Comparison of ENCODE assay signal across 24 cellular contexts in genomic region chr17:27889711-27890251, GRCh38. TPM values are rescaled to one million over a fixed set of nuclear protein-coding genes. Genes with fewer than 3 reads are reported as not detected.
DNase-seq lines count a peak whose midpoint lies in the region; ATAC-seq, FAIRE-seq and TF ChIP-seq lines count a peak whose summit lies in the region.
"Had no signal": no experiment of that assay in that cellular context is flagged by ENCODE, and none has a peak within 500 bp of the region (broad histone marks: within the 10 kb centered on the region; RNA-seq: fewer than 3 reads in every experiment).

No MANE protein-coding gene starts in this region.

- H3K14ac ChIP-seq in H1 (ENCODE audit: insufficient read length): no peak overlapping the region

- H3K4me3 ChIP-seq in HUES64 (ENCODE audit: low read length) (no peak overlapping the region), H1 (ENCODE audit: extremely low read depth in 1 of 4, insufficient read depth in 2 of 4, low read depth in 3 of 4, low read length in 4 of 4) (no peak overlapping the region)
- H3K4me3 ChIP-seq: BLaER1, SJCRH30 had no signal

- no peak for TF ChIP-seq POLR2A in H1 (IDR thresholded peaks at IDR 0.05; ENCODE audit: control extremely low read depth in 1 of 2, low read depth in 2 of 2, low read length in 2 of 2)

- peaks cover 31% of the 10 kb centered on the region for H3K4me1 Mint-ChIP-seq in CD4-positive, alpha-beta T cell (ENCODE audit: low read depth)
- H3K4me1 Mint-ChIP-seq in nephron: peaks cover 24% of the 10 kb centered on the region

- no peak for FAIRE-seq in H1 (lab: Jason Lieb, UNC)
- FAIRE-seq: G401.6 had no signal

- peaks cover 7% of the 10 kb centered on the region for H3K27me3 ChIP-seq in CD4-positive, alpha-beta T cell (ENCODE audit: control insufficient read depth, insufficient read depth, low read length)
- H3K27me3 ChIP-seq in HUES64 (ENCODE audit: insufficient read depth, low read length) (peaks cover 11% of the 10 kb centered on the region), H1 (replicated peaks in 1 of 4; ENCODE audit: control insufficient read depth in 3 of 4, extremely low read depth in 1 of 4, insufficient read depth in 3 of 4, low read length in 3 of 4) (peaks cover 0 to 6% (median 0%) of the 10 kb centered on the region in 4 experiments; a peak in 2 of 7 replicates)
- H3K27me3 ChIP-seq: BLaER1 had no signal

- H2BK5ac ChIP-seq in H1 (ENCODE audit: low read depth, low read length): no peak overlapping the region; the same call in 1 of the 2 replicates

- H3K9ac ChIP-seq in HUES64 (ENCODE audit: low read depth, low read length): 0 out of 2 replicates have a peak overlapping the region, but pooled peaks have one; percentile 16
- no peak overlapping the region for H3K9ac ChIP-seq in H1 (replicated peaks in 1 of 4; ENCODE audit: extremely low read depth in 1 of 4, low read depth in 3 of 4, low read length in 3 of 4)
- H3K9ac ChIP-seq: BLaER1 had no signal

- no peak overlapping the region for H4K8ac ChIP-seq in H1 (ENCODE audit: extremely low read depth, insufficient read depth, low read length)

- peak overlapping the region; percentile 24 for H2BK120ac ChIP-seq in H1 (replicated peaks; ENCODE audit: low read depth, low read length)

- CTCF ChIA-PET in CD4-positive, alpha-beta T cell (lab: Charles Lee): interaction anchor here (1.8 kb wide), 1 partner anchor 84 kb away, joined by 7 read pairs; no protein-coding TSS in a partner anchor
- CTCF ChIA-PET in H1 (lab: Charles Lee; ENCODE audit: partially characterized antibody): interaction anchor here (3.5 to 16.1 kb wide), 2 partner anchors 9 to 81 kb away, joined by 17 to 299 read pairs; no protein-coding TSS in a partner anchor

- POLR2A ChIA-PET in CD4-positive, alpha-beta T cell (lab: Charles Lee): interaction anchor here (1.8 kb wide), 1 partner anchor 82 kb away, joined by 5 read pairs; no protein-coding TSS in a partner anchor
- POLR2A ChIA-PET in H1 (lab: Charles Lee; ENCODE audit: partially characterized antibody): interaction anchor here (0.8 to 1.3 kb wide), 4 partner anchors 10 to 26 kb away, joined by 3 to 4 read pairs (median 4); no protein-coding TSS in a partner anchor

- no peak overlapping the region; a peak in 1 of 4 replicates for H3K4me2 ChIP-seq in H1 (ENCODE audit: insufficient read depth in 1 of 2, low read depth in 2 of 2, low read length in 2 of 2)
- H3K4me2 ChIP-seq: BLaER1 had no signal

- no peak overlapping the region for H3K4me3 Mint-ChIP-seq in CD4-positive, alpha-beta T cell
- H3K4me3 Mint-ChIP-seq in nephron: no peak overlapping the region

- 93% methylated on average over 4 of the region's 4 CpGs for WGBS in HUES64
- WGBS in H1 (ENCODE audit: extremely low coverage in 1 of 2, insufficient coverage in 1 of 2, insufficient read length in 1 of 2, insufficient replicate concordance in 2 of 2, low coverage in 1 of 2, low lambda C conversion rate in 2 of 2, missing lambda C conversion rate in 1 of 2), 2 experiments: 86% methylated on average over 4 of the region's 4 CpGs; no CpG with 5 or more reads in 1 of the 2 experiments

- DNase-seq in CD4-positive, alpha-beta T cell: no peak
- DNase-seq in H1 (ENCODE audit: low read depth in 1 of 2, low spot score in 2 of 2): no peak
- DNase-seq in superior temporal gyrus (ENCODE audit: extremely low spot score): no peak
- DNase-seq: CD4-positive, CD25-positive, alpha-beta regulatory T cell; DMS53; KBM-7; MV-4-11; NCI-H1105; NCI-H1436 treated with DMSO at 0.1 percent for 48 hours; NCI-H187 treated with DMSO at 0.1 percent for 48 hours; NCI-H2171 treated with DMSO at 0.1 percent for 48 hours; NCI-H524; NCI-H774; PC-3; SJCRH30 had no signal

- no peak for TF ChIP-seq RAD21 in H1 (IDR thresholded peaks at IDR 0.05 in 1 of 2, conservative IDR thresholded peaks at IDR 0.05 in 1 of 2; ENCODE audit: low read depth in 2 of 2, low read length in 2 of 2)

- H3K4me1 ChIP-seq in HUES64 (ENCODE audit: insufficient read depth, low read length): peaks cover 35% of the 10 kb centered on the region
- H3K4me1 ChIP-seq in H1 (replicated peaks in 1 of 4; ENCODE audit: control insufficient read depth in 3 of 4, insufficient read depth in 4 of 4, low read length in 3 of 4): peaks cover 6 to 37% (median 17%) of the 10 kb centered on the region in 4 experiments; a peak in 6 of 7 replicates
- H3K4me1 ChIP-seq: SJCRH30 had no signal

- H3K36me3 Mint-ChIP-seq in CD4-positive, alpha-beta T cell (ENCODE audit: low read depth): no peaks in the 10 kb centered on the region
- no peaks in the 10 kb centered on the region for H3K36me3 Mint-ChIP-seq in nephron (ENCODE audit: low read depth)
- H3K36me3 Mint-ChIP-seq: CD4-positive, CD25-positive, alpha-beta regulatory T cell had no signal

- no peaks in the 10 kb centered on the region for H3K36me3 ChIP-seq in HUES64 (ENCODE audit: insufficient read depth, low read length)
- no peaks in the 10 kb centered on the region for H3K36me3 ChIP-seq in H1 (ENCODE audit: control insufficient read depth in 2 of 4, insufficient read depth in 4 of 4, low read length in 3 of 4)
- H3K36me3 ChIP-seq: BLaER1, SJCRH30 had no signal

- peak overlapping the region; percentile 17 for H3K27ac Mint-ChIP-seq in CD4-positive, alpha-beta T cell
- peak overlapping the region in 2 of 3 experiments; percentile 43 to 96 for H3K27ac Mint-ChIP-seq in nephron
- H3K27ac Mint-ChIP-seq: CD4-positive, CD25-positive, alpha-beta regulatory T cell had no signal

- H3K27me3 Mint-ChIP-seq in CD4-positive, alpha-beta T cell: peaks cover 5% of the 10 kb centered on the region
- peaks cover 11% of the 10 kb centered on the region for H3K27me3 Mint-ChIP-seq in nephron (ENCODE audit: low read depth)

- intact Hi-C loops in CD4-positive, alpha-beta T cell (cut with DNase I, micrococcal nuclease): loop anchor here (2.0 to 10.0 kb wide), 4 partner anchors 227 to 537 kb away; partner anchors contain the start of gene KSR1 (in 1 of the 2)

- no peak overlapping the region for H4K5ac ChIP-seq in H1 (ENCODE audit: insufficient read length, low read depth, low read length)

- ATAC-seq in CD4-positive, alpha-beta T cell (ENCODE audit: poor library complexity): no peak
- no peak for ATAC-seq in GM19324 (IDR thresholded peaks at IDR 0.05; ENCODE audit: low FRiP score, unreplicated experiment)
- ATAC-seq in HG03280 (IDR thresholded peaks at IDR 0.05; ENCODE audit: unreplicated experiment): no peak
- no peak for ATAC-seq in GM21825 (IDR thresholded peaks at IDR 0.05; ENCODE audit: unreplicated experiment)
- ATAC-seq: PC-3, Right ventricle myocardium inferior, SK-N-SH treated with all-trans-retinoic acid at 6 μM for 48 hours had no signal

- no peak overlapping the region for H2AFZ ChIP-seq in H1 (ENCODE audit: low read length)

- H2BK12ac ChIP-seq in H1 (ENCODE audit: low read depth, low read length): peak overlapping the region; percentile 29; the same call in 1 of the 2 replicates

- H4K91ac ChIP-seq in H1 (replicated peaks; ENCODE audit: insufficient read length, low read length): peak overlapping the region; percentile 83

- H3K23me2 ChIP-seq in H1 (ENCODE audit: low read depth, low read length): peaks cover 3% of the 10 kb centered on the region; the same call in 1 of the 2 replicates

- no peaks in the 10 kb centered on the region for H3K9me3 Mint-ChIP-seq in CD4-positive, alpha-beta T cell
- H3K9me3 Mint-ChIP-seq in nephron: no peaks in the 10 kb centered on the region

- H3K79me2 ChIP-seq in H1 (ENCODE audit: control insufficient read depth in 1 of 2, insufficient read depth in 2 of 2, low read length in 2 of 2): no peaks in the 10 kb centered on the region

- no peak overlapping the region for H3K27ac ChIP-seq in CD4-positive, alpha-beta T cell (ENCODE audit: low read depth, low read length)
- H3K27ac ChIP-seq in HUES64 (ENCODE audit: low read depth, low read length): no peak overlapping the region
- no peak overlapping the region for H3K27ac ChIP-seq in H1 (ENCODE audit: low read depth, low read length)
- H3K27ac ChIP-seq: BLaER1, SJCRH30 had no signal

- TF ChIP-seq CTCF in CD4-positive, alpha-beta T cell (IDR thresholded peaks at IDR 0.05): no peak
- TF ChIP-seq CTCF in H1 (IDR thresholded peaks at IDR 0.05; ENCODE audit: control extremely low read depth in 1 of 3, insufficient read depth in 1 of 3, low read depth in 1 of 3, low read length in 3 of 3) (no peak), nephron (IDR thresholded peaks at IDR 0.05; ENCODE audit: unreplicated experiment in 3 of 3) (no peak)

- no peaks in the 10 kb centered on the region for H3K9me3 ChIP-seq in CD4-positive, alpha-beta T cell (ENCODE audit: control insufficient read depth, low read length)
- H3K9me3 ChIP-seq in HUES64 (ENCODE audit: insufficient read depth, low read depth, low read length) (no peaks in the 10 kb centered on the region), H1 (ENCODE audit: insufficient read depth in 2 of 2, low read depth in 1 of 2, low read length in 1 of 2) (no peaks in the 10 kb centered on the region)
- H3K9me3 ChIP-seq: BLaER1, SJCRH30 had no signal

- TF ChIP-seq EP300 in H1 (IDR thresholded peaks at IDR 0.05; ENCODE audit: borderline replicate concordance in 1 of 2, low read depth in 2 of 2, low read length in 2 of 2): no peak

- no peak overlapping the region for H2AK5ac ChIP-seq in H1 (ENCODE audit: low read depth, low read length)

- no peaks in the 10 kb centered on the region for H3K79me1 ChIP-seq in H1 (ENCODE audit: low read depth, low read length)

- peak overlapping the region; percentile 46 for H3K4ac ChIP-seq in H1 (replicated peaks; ENCODE audit: insufficient read length, low read depth, low read length)

- H3K23ac ChIP-seq in H1 (ENCODE audit: insufficient read length): no peak overlapping the region

- H3K56ac ChIP-seq in H1 (replicated peaks; ENCODE audit: insufficient read length, low read depth, low read length): no peak overlapping the region

- H2BK15ac ChIP-seq in H1 (ENCODE audit: low read length): peak overlapping the region; percentile 94; the same call in 1 of the 2 replicates

- no peak overlapping the region; the same call in 1 of the 2 replicates for H2BK20ac ChIP-seq in H1 (ENCODE audit: low read length)

- peak overlapping the region; percentile 48; the same call in 1 of the 2 replicates for H3K18ac ChIP-seq in H1 (ENCODE audit: extremely low read depth, low read length)

- no peaks in the 10 kb centered on the region for H4K20me1 ChIP-seq in H1 (replicated peaks in 1 of 2; ENCODE audit: control insufficient read depth in 1 of 2, insufficient read depth in 2 of 2, low read length in 2 of 2)
- H4K20me1 ChIP-seq: BLaER1 had no signal

RNA-seq across cellular contexts. Expression of gene LYRM9, which starts 3.4 kb away (rescaled TPM):
- 10 to 100 TPM; 13.0 to 15.7 TPM for total RNA-seq in CD4-positive, alpha-beta T cell
- 2.3 TPM for polyA plus RNA-seq in HUES64 (2013, experiment 1 of 2)
- polyA plus RNA-seq in HUES64 (2013, experiment 2 of 2): 3.2 TPM
- total RNA-seq in H1 (2021; fragmentation: NEBNext Ultra II Directional; extraction: Animal tissue kit (Norgen Biotek cat#: 25700)): 2.1 and 4.3 TPM in 2 replicates
- 5.2 and 9.9 TPM in 2 replicates for polyA plus RNA-seq in H1 (2011; rRNA removed)
- 8.5 TPM for polyA plus RNA-seq in H1 (2011; cell fraction: cytosol; rRNA removed)
- 11.3 TPM for polyA plus RNA-seq in H1 (2011; cell fraction: nucleus; rRNA removed)
- polyA plus RNA-seq in H1 (2012, experiment 1 of 2): 3.9 to 7.8 TPM (median 6.0 TPM) in 4 replicates
- polyA plus RNA-seq in H1 (2012, experiment 2 of 2): 8.1 TPM
- 5.0 TPM for polyA plus RNA-seq in H1 (2013, experiment 1 of 2)
- 3.9 TPM for polyA plus RNA-seq in H1 (2013, experiment 2 of 2)
- polyA minus RNA-seq in H1 (2011; rRNA and poly(A)+ RNA removed): 2.4 and 3.8 TPM in 2 replicates
- polyA minus RNA-seq in H1 (2011; cell fraction: cytosol; rRNA and poly(A)+ RNA removed): 2.0 TPM
- 3.0 TPM for polyA minus RNA-seq in H1 (2011; cell fraction: nucleus; rRNA and poly(A)+ RNA removed)
